8 cellular contexts compared by ENCODE assay signal in the genomic region with DNA sequence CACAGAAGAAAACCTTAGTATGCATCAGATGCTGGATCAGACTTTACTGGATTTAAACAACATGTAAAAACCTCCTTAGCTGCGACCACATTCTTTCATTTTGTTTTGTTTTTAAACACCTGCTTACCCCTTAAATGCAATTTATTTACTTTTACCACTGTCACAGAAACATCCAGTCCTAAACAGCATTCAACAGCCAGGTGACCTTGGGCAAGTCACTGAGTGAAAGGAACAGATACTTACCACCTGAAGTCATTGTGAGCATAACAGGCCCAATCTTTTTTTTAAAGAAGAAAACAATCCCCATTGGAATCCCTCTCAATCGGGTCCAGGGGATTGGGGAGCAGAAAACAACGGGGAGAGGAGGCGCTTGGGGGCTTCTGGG. TPM values are rescaled to one million over a fixed set of nuclear protein-coding genes. Genes with fewer than 3 reads are reported as not detected.
DNase-seq lines count a peak whose midpoint lies in the region; ATAC-seq, FAIRE-seq and TF ChIP-seq lines count a peak whose summit lies in the region.

No MANE protein-coding gene starts in this region.

- H3K4me3 ChIP-seq in ACC112 (ENCODE audit: low read depth, low read length) (peak overlapping the region; percentile 91), endocrine pancreas (ENCODE audit: control insufficient read depth, insufficient read depth, low read length) (peak overlapping the region; percentile 72), ovary (peak overlapping the region; percentile 80)

- no peaks in the 10 kb centered on the region for H3K36me3 ChIP-seq in ACC112 (ENCODE audit: insufficient read depth, low read length)
- no peaks in the 10 kb centered on the region for H3K36me3 ChIP-seq in endocrine pancreas (ENCODE audit: control insufficient read depth, insufficient read depth, low read length)
- H3K36me3 ChIP-seq in ovary, result no peaks in the 10 kb centered on the region

- H3K4me1 ChIP-seq in ACC112 (ENCODE audit: control insufficient read depth, insufficient read depth, low read length, unreplicated experiment), result peaks cover 26% of the 10 kb centered on the region
- no peaks in the 10 kb centered on the region for H3K4me1 ChIP-seq in endocrine pancreas (ENCODE audit: control insufficient read depth, insufficient read depth, low read length)
- H3K4me1 ChIP-seq in ovary (ENCODE audit: insufficient read depth), result peaks cover 8% of the 10 kb centered on the region

- peak; percentile 25 for DNase-seq in NAMALWA (ENCODE audit: low spot score)
- DNase-seq in ovary, result no peak
- DNase-seq in urothelium cell line (ENCODE audit: low spot score), result no peak

- H3K9ac ChIP-seq in endocrine pancreas (ENCODE audit: control insufficient read depth, insufficient read depth, low read length), result no peak overlapping the region

- H3K9me3 ChIP-seq in endocrine pancreas (ENCODE audit: control insufficient read depth, low read length), result no peaks in the 10 kb centered on the region
- no peaks in the 10 kb centered on the region for H3K9me3 ChIP-seq in ovary

- TF ChIP-seq EP300 in ovary (IDR thresholded peaks at IDR 0.05), result no peak

- peak overlapping the region; percentile 91 for H2AFZ ChIP-seq in ACC112 (ENCODE audit: low read length, unreplicated experiment)

- intact Hi-C loops in ovary (cut with DNase I), result no loop called here

- ATAC-seq in GM21390 (IDR thresholded peaks at IDR 0.05; ENCODE audit: unreplicated experiment) (peak; percentile 22), GM21423 (IDR thresholded peaks at IDR 0.05; ENCODE audit: unreplicated experiment) (no peak), HG03521 (IDR thresholded peaks at IDR 0.05; ENCODE audit: unreplicated experiment) (no peak)

- no peaks in the 10 kb centered on the region for H3K79me2 ChIP-seq in ACC112 (ENCODE audit: control insufficient read depth, insufficient read depth, low read length, unreplicated experiment)

- WGBS in ovary, 3 donors, result 3 to 7% (median 4%) methylated on average over 4 of the region's 4 CpGs

- H3K27me3 ChIP-seq in ACC112 (ENCODE audit: insufficient read depth, low read length) (no peaks in the 10 kb centered on the region), endocrine pancreas (ENCODE audit: control insufficient read depth, insufficient read depth, low read length) (no peaks in the 10 kb centered on the region), ovary (no peaks in the 10 kb centered on the region)

- TF ChIP-seq POLR2A in ovary (IDR thresholded peaks at IDR 0.05), result no peak

- TF ChIP-seq CTCF in ovary (IDR thresholded peaks at IDR 0.05), result no peak

- H3K27ac ChIP-seq in ACC112 (ENCODE audit: low read depth, low read length), result no peak overlapping the region
- H3K27ac ChIP-seq in ovary, result peak overlapping the region in 1 of 2 donors; percentile 39

- FAIRE-seq in urothelium cell line (lab: Jason Lieb, UNC), result no peak

RNA-seq across cellular contexts. Expression of gene STARD5, which starts 0.4 kb away (rescaled TPM):
- 1 to 10 TPM; 3.8 to 8.6 (median 6.1) TPM for total RNA-seq in ovary
- polyA plus RNA-seq in ovary, result 1 to 10 TPM; 6.3 to 9.4 TPM

RNA-seq across cellular contexts. Expression of gene TMC3, which starts 50.5 kb away (rescaled TPM):
- under 1 TPM in 2 of 7 donors, not detected in 5; 0.05 to 0.23 TPM for total RNA-seq in ovary
- polyA plus RNA-seq in ovary, result not detected
